In genomic region chr1:186060226-186060625, GRCh38 we compare ENCODE assay signal across 23 cellular contexts.
"Had no signal": no experiment of that assay in that cellular context is flagged by ENCODE, and none has a peak within 500 bp of the region (broad histone marks: within the 10 kb centered on the region; RNA-seq: fewer than 3 reads in every experiment).

No MANE protein-coding gene starts in this region.

- FAIRE-seq: bronchial epithelial cell had no signal

- ATAC-seq: activated CD4-positive, alpha-beta T cell treated with anti-CD3 and anti-CD28 coated beads for 36 hours; activated CD8-positive, alpha-beta T cell treated with anti-CD3 and anti-CD28 coated beads for 36 hours; body of pancreas had no signal

- H3K4me1 Mint-ChIP-seq: activated CD4-positive, alpha-beta T cell treated with anti-CD3 and anti-CD28 coated beads for 36 hours; activated naive CD4-positive, alpha-beta T cell treated with anti-CD3 and anti-CD28 coated beads, Interleukin-2, amount 50 U/mL, for 24 hours had no signal

- H3K9ac ChIP-seq: SK-N-SH had no signal

- H3K36me3 ChIP-seq: MG63 had no signal

- H3K27ac ChIP-seq: body of pancreas, VCaP had no signal

- H3K9me3 ChIP-seq: body of pancreas, MG63, SK-N-SH had no signal

- H3K4me3 Mint-ChIP-seq: activated CD4-positive, alpha-beta T cell treated with anti-CD3 and anti-CD28 coated beads for 36 hours; activated CD8-positive, alpha-beta T cell treated with anti-CD3 and anti-CD28 coated beads for 36 hours; activated naive CD4-positive, alpha-beta T cell treated with anti-CD3 and anti-CD28 coated beads, Interleukin-2, amount 50 U/mL, for 24 hours; activated T-helper 1 cell treated with anti-CD3 and anti-CD28 coated beads, Interleukin-12 subunit alpha, Interleukin-12 subunit beta, Interleukin-2, Interleukin-4 antibody, amounts not matched to agents 30 ng/mL and 10 ng/mL and 1 ng/mL, durations not matched to agents 14 hours and 24 hours and 36 hours had no signal

- H3K27me3 Mint-ChIP-seq: activated CD8-positive, alpha-beta T cell treated with anti-CD3 and anti-CD28 coated beads for 36 hours had no signal

- H3K4me3 ChIP-seq: body of pancreas, MG63 had no signal

- H3K9me3 Mint-ChIP-seq: activated CD8-positive, alpha-beta T cell treated with anti-CD3 and anti-CD28 coated beads for 36 hours; activated naive CD4-positive, alpha-beta T cell treated with anti-CD3 and anti-CD28 coated beads, Interleukin-2, amount 50 U/mL, for 24 hours; activated T-helper 1 cell treated with anti-CD3 and anti-CD28 coated beads, Interleukin-12 subunit alpha, Interleukin-12 subunit beta, Interleukin-2, Interleukin-4 antibody, amounts not matched to agents 30 ng/mL and 10 ng/mL and 1 ng/mL, durations not matched to agents 14 hours and 24 hours and 36 hours had no signal

- DNase-seq: activated CD4-positive, alpha-beta T cell treated with anti-CD3 and anti-CD28 coated beads for 36 hours; activated CD8-positive, alpha-beta memory T cell treated with anti-CD3 and anti-CD28 coated beads, Interleukin-2, amount 50 U/mL, for 4 hours; activated CD8-positive, alpha-beta T cell treated with anti-CD3 and anti-CD28 coated beads for 36 hours; activated effector memory CD4-positive, alpha-beta T cell treated with Interleukin-2 at 50 U/mL for 16 hours; activated naive CD4-positive, alpha-beta T cell; activated T-cell treated with anti-CD3 and anti-CD28 coated beads, Interleukin-2, amount 50 U/mL, for 1 hour; aorta; body of pancreas; MG63; NCI-H1105; NCI-H1436; NCI-H1694 treated with DMSO at 0.1 percent for 48 hours; NCI-H2029 treated with DMSO at 0.1 percent for 48 hours; NCI-H345; NCI-H510A; NCI-H526 treated with DMSO at 0.1 percent for 48 hours; NCI-H82; SK-N-SH; T-helper 1 cell had no signal

- H3K27me3 ChIP-seq: body of pancreas, MG63 had no signal

- H3K27ac Mint-ChIP-seq: activated CD4-positive, alpha-beta T cell treated with anti-CD3 and anti-CD28 coated beads for 36 hours; activated CD8-positive, alpha-beta T cell treated with anti-CD3 and anti-CD28 coated beads for 36 hours; activated naive CD4-positive, alpha-beta T cell treated with anti-CD3 and anti-CD28 coated beads, Interleukin-2, amount 50 U/mL, for 24 hours; activated T-helper 1 cell treated with anti-CD3 and anti-CD28 coated beads, Interleukin-12 subunit alpha, Interleukin-12 subunit beta, Interleukin-2, Interleukin-4 antibody, amounts not matched to agents 30 ng/mL and 10 ng/mL and 1 ng/mL, durations not matched to agents 14 hours and 24 hours and 36 hours had no signal

- H3K36me3 Mint-ChIP-seq: activated naive CD4-positive, alpha-beta T cell treated with anti-CD3 and anti-CD28 coated beads, Interleukin-2, amount 50 U/mL, for 24 hours had no signal
